ENCODE assay signal across 10 cellular contexts in the genomic region with DNA sequence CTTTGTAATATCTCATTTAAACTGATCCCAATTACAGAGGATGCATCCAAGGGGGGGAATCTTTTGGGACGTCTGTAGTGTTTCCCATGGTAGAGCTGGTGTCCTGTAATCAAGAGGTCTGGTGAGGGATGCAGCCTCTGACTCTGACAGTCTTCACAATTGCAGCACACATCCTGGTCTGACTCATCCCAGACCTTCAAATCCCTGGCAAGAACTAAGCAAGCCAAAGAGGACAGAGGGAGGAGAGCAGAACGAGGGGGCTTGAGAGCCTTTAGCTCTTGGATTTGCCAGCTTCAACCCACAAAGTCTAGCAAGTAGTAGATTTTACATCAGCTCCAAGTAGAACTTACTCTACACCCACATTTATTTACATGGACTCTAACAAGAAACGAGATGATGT. TPM values are rescaled to one million over a fixed set of nuclear protein-coding genes. Genes with fewer than 3 reads are reported as not detected.
DNase-seq lines count a peak whose midpoint lies in the region; ATAC-seq and TF ChIP-seq lines count a peak whose summit lies in the region.
"Had no signal": no experiment of that assay in that cellular context is flagged by ENCODE, and none has a peak within 500 bp of the region (broad histone marks: within the 10 kb centered on the region; RNA-seq: fewer than 3 reads in every experiment).

No MANE protein-coding gene starts in this region.

- no peak for ATAC-seq in stimulated activated naive CD8-positive, alpha-beta T cell treated with anti-CD3 and anti-CD28 coated beads, Interleukin-15, Interleukin-2, amounts not matched to agents 100 U/mL and 50 U/mL, for 24 hours
- ATAC-seq in HG03095 (IDR thresholded peaks at IDR 0.05; ENCODE audit: unreplicated experiment) = no peak

- CTCF ChIA-PET in activated CD4-positive, alpha-beta memory T cell treated with anti-CD3 and anti-CD28 coated beads for 36 hours (lab: Charles Lee) = interaction anchor here (0.6 to 1.2 kb wide), 3 partner anchors 14 to 482 kb away, joined by 3 to 6 read pairs (median 4); partner anchors contain the start of gene PSMC4
- CTCF ChIA-PET in activated CD4-positive, alpha-beta memory T cell treated with anti-CD3 and anti-CD28 coated beads, Interleukin-2, amount 10 ng/mL, durations not matched to agents 7 days and 5 days (lab: Charles Lee) = interaction anchor here (1.0 to 1.3 kb wide), 2 partner anchors 10 to 19 kb away, joined by 3 to 7 read pairs; partner anchors contain the start of gene PSMC4

- no peak for TF ChIP-seq CTCF in fibroblast of mammary gland (conservative IDR thresholded peaks at IDR 0.05; ENCODE audit: control insufficient read depth, insufficient read depth, low read depth, low read length)
- no peak for TF ChIP-seq CTCF in tibial nerve (IDR thresholded peaks at IDR 0.05)
- no peak for TF ChIP-seq CTCF in prostate gland (IDR thresholded peaks at IDR 0.05)

- TF ChIP-seq POLR2A in tibial nerve (IDR thresholded peaks at IDR 0.05) = no peak
- no peak for TF ChIP-seq POLR2A in prostate gland (IDR thresholded peaks at IDR 0.05)

- no peak overlapping the region for H3K4me3 Mint-ChIP-seq in activated CD4-positive, alpha-beta memory T cell treated with anti-CD3 and anti-CD28 coated beads for 36 hours
- no peak overlapping the region for H3K4me3 Mint-ChIP-seq in activated CD4-positive, alpha-beta memory T cell treated with anti-CD3 and anti-CD28 coated beads, Interleukin-2, amount 10 ng/mL, durations not matched to agents 7 days and 5 days
- peak overlapping the region; percentile 84 for H3K4me3 Mint-ChIP-seq in T-helper 2 cell treated with Interferon-gamma antibody and Interleukin-4, amounts not matched to agents 5 μg/mL and 100 μg/mL, for 36 hours

- H3K27ac Mint-ChIP-seq in activated CD4-positive, alpha-beta memory T cell treated with anti-CD3 and anti-CD28 coated beads for 36 hours = peak overlapping the region; percentile 89
- no peak overlapping the region for H3K27ac Mint-ChIP-seq in activated CD4-positive, alpha-beta memory T cell treated with anti-CD3 and anti-CD28 coated beads, Interleukin-2, amount 10 ng/mL, durations not matched to agents 7 days and 5 days
- peak overlapping the region; percentile 90 for H3K27ac Mint-ChIP-seq in T-helper 2 cell treated with Interferon-gamma antibody and Interleukin-4, amounts not matched to agents 5 μg/mL and 100 μg/mL, for 36 hours

- no peaks in the 10 kb centered on the region for H3K27me3 Mint-ChIP-seq in activated CD4-positive, alpha-beta memory T cell treated with anti-CD3 and anti-CD28 coated beads for 36 hours
- no peaks in the 10 kb centered on the region for H3K27me3 Mint-ChIP-seq in activated CD4-positive, alpha-beta memory T cell treated with anti-CD3 and anti-CD28 coated beads, Interleukin-2, amount 10 ng/mL, durations not matched to agents 7 days and 5 days
- H3K27me3 Mint-ChIP-seq in T-helper 2 cell treated with Interferon-gamma antibody and Interleukin-4, amounts not matched to agents 5 μg/mL and 100 μg/mL, for 36 hours (ENCODE audit: low read depth) = no peaks in the 10 kb centered on the region

- 34 to 47% methylated on average over 3 of the region's 3 CpGs for WGBS in tibial nerve, 2 donors
- 31% methylated on average over 3 of the region's 3 CpGs for WGBS in prostate gland

- H3K27ac ChIP-seq in tibial nerve (no peak overlapping the region), prostate gland (no peak overlapping the region)

- H3K9me3 Mint-ChIP-seq in activated CD4-positive, alpha-beta memory T cell treated with anti-CD3 and anti-CD28 coated beads for 36 hours = no peaks in the 10 kb centered on the region
- H3K9me3 Mint-ChIP-seq in activated CD4-positive, alpha-beta memory T cell treated with anti-CD3 and anti-CD28 coated beads, Interleukin-2, amount 10 ng/mL, durations not matched to agents 7 days and 5 days = peaks cover 7% of the 10 kb centered on the region
- peaks cover 9% of the 10 kb centered on the region for H3K9me3 Mint-ChIP-seq in T-helper 2 cell treated with Interferon-gamma antibody and Interleukin-4, amounts not matched to agents 5 μg/mL and 100 μg/mL, for 36 hours

- no peak for DNase-seq in activated CD4-positive, alpha-beta memory T cell treated with anti-CD3 and anti-CD28 coated beads for 36 hours
- DNase-seq in activated CD4-positive, alpha-beta memory T cell treated with anti-CD3 and anti-CD28 coated beads, Interleukin-2, amount 10 ng/mL, durations not matched to agents 7 days and 5 days = no peak
- no peak for DNase-seq in T-helper 2 cell treated with Interferon-gamma antibody and Interleukin-4, amounts not matched to agents 5 μg/mL and 100 μg/mL, for 36 hours (ENCODE audit: low spot score)
- peak; percentile 84 for DNase-seq in fibroblast of mammary gland (ENCODE audit: low read depth)
- peak; percentile 25 for DNase-seq in stimulated activated naive CD8-positive, alpha-beta T cell treated with anti-CD3 and anti-CD28 coated beads, Interleukin-15, Interleukin-2, amounts not matched to agents 100 U/mL and 50 U/mL, for 24 hours
- no peak for DNase-seq in tibial nerve (ENCODE audit: low spot score in 2 of 2)
- DNase-seq in prostate gland (ENCODE audit: low spot score) = no peak
- DNase-seq: AML-193, Karpas-422 had no signal

- no peak for TF ChIP-seq EP300 in tibial nerve (IDR thresholded peaks at IDR 0.05)

- peaks cover 13% of the 10 kb centered on the region for H3K36me3 Mint-ChIP-seq in activated CD4-positive, alpha-beta memory T cell treated with anti-CD3 and anti-CD28 coated beads for 36 hours
- H3K36me3 Mint-ChIP-seq in activated CD4-positive, alpha-beta memory T cell treated with anti-CD3 and anti-CD28 coated beads, Interleukin-2, amount 10 ng/mL, durations not matched to agents 7 days and 5 days (ENCODE audit: low read depth) = peaks cover 5% of the 10 kb centered on the region
- H3K36me3 Mint-ChIP-seq in T-helper 2 cell treated with Interferon-gamma antibody and Interleukin-4, amounts not matched to agents 5 μg/mL and 100 μg/mL, for 36 hours (ENCODE audit: low read depth) = peaks cover 12% of the 10 kb centered on the region

- no peaks in the 10 kb centered on the region for H3K27me3 ChIP-seq in tibial nerve
- H3K27me3 ChIP-seq in prostate gland (replicated peaks; ENCODE audit: insufficient read depth) = no peaks in the 10 kb centered on the region

- intact Hi-C loops in activated CD4-positive, alpha-beta memory T cell treated with anti-CD3 and anti-CD28 coated beads for 36 hours (cut with micrococcal nuclease) = loop anchor here (2.0 kb wide), 1 partner anchor 19 kb away; the partner anchor contains the start of gene PSMC4
- intact Hi-C loops in prostate gland (cut with DNase I) = no loop called here

- H3K4me3 ChIP-seq in fibroblast of mammary gland (ENCODE audit: control insufficient read depth, low read depth, low read length) (no peak overlapping the region), tibial nerve (no peak overlapping the region), prostate gland (no peak overlapping the region)

- POLR2A ChIA-PET in activated CD4-positive, alpha-beta memory T cell treated with anti-CD3 and anti-CD28 coated beads for 36 hours (lab: Charles Lee) = interaction anchor here (1.5 kb wide), 1 partner anchor 19 kb away, joined by 5 read pairs; the partner anchor contains the start of gene PSMC4
- POLR2A ChIA-PET in activated CD4-positive, alpha-beta memory T cell treated with anti-CD3 and anti-CD28 coated beads, Interleukin-2, amount 10 ng/mL, durations not matched to agents 7 days and 5 days (lab: Charles Lee) = interaction anchor here (0.9 to 1.3 kb wide), 3 partner anchors 15 to 46 kb away, joined by 3 read pairs; no protein-coding TSS in a partner anchor

- H3K4me1 ChIP-seq in tibial nerve (peaks cover 0 to 8% (median 0%) of the 10 kb centered on the region in 4 donors), prostate gland (replicated peaks) (no peaks in the 10 kb centered on the region)

- peaks cover 71% of the 10 kb centered on the region for H3K4me1 Mint-ChIP-seq in activated CD4-positive, alpha-beta memory T cell treated with anti-CD3 and anti-CD28 coated beads for 36 hours (ENCODE audit: low read depth)
- H3K4me1 Mint-ChIP-seq in activated CD4-positive, alpha-beta memory T cell treated with anti-CD3 and anti-CD28 coated beads, Interleukin-2, amount 10 ng/mL, durations not matched to agents 7 days and 5 days = peaks cover 34% of the 10 kb centered on the region
- H3K4me1 Mint-ChIP-seq in T-helper 2 cell treated with Interferon-gamma antibody and Interleukin-4, amounts not matched to agents 5 μg/mL and 100 μg/mL, for 36 hours (ENCODE audit: low read depth) = peaks cover 43% of the 10 kb centered on the region

- H3K36me3 ChIP-seq in tibial nerve = no peaks in the 10 kb centered on the region
- H3K36me3 ChIP-seq in prostate gland = no peaks in the 10 kb centered on the region

- H3K9me3 ChIP-seq in tibial nerve = no peaks in the 10 kb centered on the region
- H3K9me3 ChIP-seq in prostate gland = no peaks in the 10 kb centered on the region

RNA-seq across cellular contexts. Expression of gene FCGBP, which starts 17.3 kb away (rescaled TPM):
- 1 to 10 TPM; 3.6 TPM for total RNA-seq in activated CD4-positive, alpha-beta memory T cell treated with anti-CD3 and anti-CD28 coated beads for 36 hours
- total RNA-seq in activated CD4-positive, alpha-beta memory T cell treated with anti-CD3 and anti-CD28 coated beads, Interleukin-2, amount 10 ng/mL, durations not matched to agents 7 days and 5 days = 1 to 10 TPM in 1 of 2 experiments, under 1 TPM in 1; 0.65 to 1.4 TPM
- 100 to 1,000 TPM in 1 of 4 donors, 10 to 100 TPM in 3; 17.4 to 122 (median 72.1) TPM for total RNA-seq in tibial nerve
- 10 to 100 TPM; 42.4 to 73.5 TPM for total RNA-seq in prostate gland

RNA-seq across cellular contexts. Expression of gene PSMC4, which starts 19.3 kb away (rescaled TPM):
- total RNA-seq in activated CD4-positive, alpha-beta memory T cell treated with anti-CD3 and anti-CD28 coated beads for 36 hours = 100 to 1,000 TPM; 105 to 107 TPM
- 10 to 100 TPM; 96.4 to 97.6 TPM for total RNA-seq in activated CD4-positive, alpha-beta memory T cell treated with anti-CD3 and anti-CD28 coated beads, Interleukin-2, amount 10 ng/mL, durations not matched to agents 7 days and 5 days
- 10 to 100 TPM; 49.4 to 91.8 (median 69.5) TPM for total RNA-seq in tibial nerve
- total RNA-seq in prostate gland = 100 to 1,000 TPM in 1 of 2 donors, 10 to 100 TPM in 1; 86.1 to 129 TPM

RNA-seq across cellular contexts. Expression of gene ZNF546, which starts 45.2 kb away (rescaled TPM):
- 1 to 10 TPM; 4.2 to 5.5 TPM for total RNA-seq in activated CD4-positive, alpha-beta memory T cell treated with anti-CD3 and anti-CD28 coated beads for 36 hours
- 1 to 10 TPM; 6.3 to 7.5 TPM for total RNA-seq in activated CD4-positive, alpha-beta memory T cell treated with anti-CD3 and anti-CD28 coated beads, Interleukin-2, amount 10 ng/mL, durations not matched to agents 7 days and 5 days
- total RNA-seq in tibial nerve (10 to 100 TPM in 2 of 4 donors, 1 to 10 TPM in 2; 4.2 to 13.3 (median 9.0) TPM), prostate gland (10 to 100 TPM in 1 of 2 donors, 1 to 10 TPM in 1; 4.6 to 10.6 TPM)

Comparison
In these comparisons a context has a peak if more than half of its experiments do, and no peak if none do; other contexts are left out.
1. DNase-seq: peak in fibroblast of mammary gland (single experiment) and stimulated activated naive CD8-positive, alpha-beta T cell treated with anti-CD3 and anti-CD28 coated beads, Interleukin-15, Interleukin-2, amounts not matched to agents 100 U/mL and 50 U/mL, for 24 hours (single experiment); none in activated CD4-positive, alpha-beta memory T cell treated with anti-CD3 and anti-CD28 coated beads for 36 hours (single experiment), activated CD4-positive, alpha-beta memory T cell treated with anti-CD3 and anti-CD28 coated beads, Interleukin-2, amount 10 ng/mL, durations not matched to agents 7 days and 5 days (single experiment), T-helper 2 cell treated with Interferon-gamma antibody and Interleukin-4, amounts not matched to agents 5 μg/mL and 100 μg/mL, for 36 hours (single experiment), tibial nerve (0 of 2) and prostate gland (single experiment).